ENCODE assay signal across 4 cellular contexts in genomic region chr3:167631471-167631870, GRCh38.
TF ChIP-seq lines count a peak whose summit lies in the region.

No MANE protein-coding gene starts in this region.

TF ChIP-seq in SK-N-SH, 30 proteins besides CTCF, POLR2A, EP300 and RAD21 (continued from another document and continues in another):
- TF ChIP-seq PBX3 (IDR thresholded peaks at IDR 0.05) (no peak), NRF1 (IDR thresholded peaks at IDR 0.05; ENCODE audit: low read depth, low read length) (no peak), GABPA (IDR thresholded peaks at IDR 0.05; ENCODE audit: low read depth) (no peak), SIN3A (IDR thresholded peaks at IDR 0.05; ENCODE audit: borderline replicate concordance, low read depth, low read length) (no peak), EZH2phosphoT487 (IDR thresholded peaks at IDR 0.05; ENCODE audit: borderline replicate concordance, low read depth) (no peak), TCF12 (IDR thresholded peaks at IDR 0.05) (no peak)
- TF ChIP-seq, protein P1, sequence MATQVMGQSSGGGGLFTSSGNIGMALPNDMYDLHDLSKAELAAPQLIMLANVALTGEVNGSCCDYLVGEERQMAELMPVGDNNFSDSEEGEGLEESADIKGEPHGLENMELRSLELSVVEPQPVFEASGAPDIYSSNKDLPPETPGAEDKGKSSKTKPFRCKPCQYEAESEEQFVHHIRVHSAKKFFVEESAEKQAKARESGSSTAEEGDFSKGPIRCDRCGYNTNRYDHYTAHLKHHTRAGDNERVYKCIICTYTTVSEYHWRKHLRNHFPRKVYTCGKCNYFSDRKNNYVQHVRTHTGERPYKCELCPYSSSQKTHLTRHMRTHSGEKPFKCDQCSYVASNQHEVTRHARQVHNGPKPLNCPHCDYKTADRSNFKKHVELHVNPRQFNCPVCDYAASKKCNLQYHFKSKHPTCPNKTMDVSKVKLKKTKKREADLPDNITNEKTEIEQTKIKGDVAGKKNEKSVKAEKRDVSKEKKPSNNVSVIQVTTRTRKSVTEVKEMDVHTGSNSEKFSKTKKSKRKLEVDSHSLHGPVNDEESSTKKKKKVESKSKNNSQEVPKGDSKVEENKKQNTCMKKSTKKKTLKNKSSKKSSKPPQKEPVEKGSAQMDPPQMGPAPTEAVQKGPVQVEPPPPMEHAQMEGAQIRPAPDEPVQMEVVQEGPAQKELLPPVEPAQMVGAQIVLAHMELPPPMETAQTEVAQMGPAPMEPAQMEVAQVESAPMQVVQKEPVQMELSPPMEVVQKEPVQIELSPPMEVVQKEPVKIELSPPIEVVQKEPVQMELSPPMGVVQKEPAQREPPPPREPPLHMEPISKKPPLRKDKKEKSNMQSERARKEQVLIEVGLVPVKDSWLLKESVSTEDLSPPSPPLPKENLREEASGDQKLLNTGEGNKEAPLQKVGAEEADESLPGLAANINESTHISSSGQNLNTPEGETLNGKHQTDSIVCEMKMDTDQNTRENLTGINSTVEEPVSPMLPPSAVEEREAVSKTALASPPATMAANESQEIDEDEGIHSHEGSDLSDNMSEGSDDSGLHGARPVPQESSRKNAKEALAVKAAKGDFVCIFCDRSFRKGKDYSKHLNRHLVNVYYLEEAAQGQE (IDR thresholded peaks at IDR 0.05; ENCODE audit: low read depth, low read length): no peak

TF ChIP-seq in SK-N-SH treated with all-trans-retinoic acid at 6 μM for 48 hours, 23 proteins besides CTCF, POLR2A, EP300 and RAD21 (continued from another document):
- TF ChIP-seq, protein P2, sequence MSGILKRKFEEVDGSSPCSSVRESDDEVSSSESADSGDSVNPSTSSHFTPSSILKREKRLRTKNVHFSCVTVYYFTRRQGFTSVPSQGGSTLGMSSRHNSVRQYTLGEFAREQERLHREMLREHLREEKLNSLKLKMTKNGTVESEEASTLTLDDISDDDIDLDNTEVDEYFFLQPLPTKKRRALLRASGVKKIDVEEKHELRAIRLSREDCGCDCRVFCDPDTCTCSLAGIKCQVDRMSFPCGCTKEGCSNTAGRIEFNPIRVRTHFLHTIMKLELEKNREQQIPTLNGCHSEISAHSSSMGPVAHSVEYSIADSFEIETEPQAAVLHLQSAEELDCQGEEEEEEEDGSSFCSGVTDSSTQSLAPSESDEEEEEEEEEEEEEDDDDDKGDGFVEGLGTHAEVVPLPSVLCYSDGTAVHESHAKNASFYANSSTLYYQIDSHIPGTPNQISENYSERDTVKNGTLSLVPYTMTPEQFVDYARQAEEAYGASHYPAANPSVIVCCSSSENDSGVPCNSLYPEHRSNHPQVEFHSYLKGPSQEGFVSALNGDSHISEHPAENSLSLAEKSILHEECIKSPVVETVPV (CRISPR knock-in tag; IDR thresholded peaks at IDR 0.05): no peak
- TF ChIP-seq SNAI2 (CRISPR knock-in tag; IDR thresholded peaks at IDR 0.05) (no peak), PPARA (CRISPR knock-in tag; IDR thresholded peaks at IDR 0.05; ENCODE audit: borderline replicate concordance) (no peak), GLIS3 (CRISPR knock-in tag; IDR thresholded peaks at IDR 0.05) (no peak), RARB (CRISPR knock-in tag; IDR thresholded peaks at IDR 0.05) (no peak), ZNF565 (CRISPR knock-in tag; conservative IDR thresholded peaks at IDR 0.05; ENCODE audit: low read depth) (no peak), TOX (CRISPR knock-in tag; IDR thresholded peaks at IDR 0.05; ENCODE audit: borderline replicate concordance) (no peak), ISL1 (CRISPR knock-in tag; IDR thresholded peaks at IDR 0.05) (no peak), TSHZ2 (CRISPR knock-in tag; IDR thresholded peaks at IDR 0.05) (no peak)
TF ChIP-seq in SK-N-SH treated with all-trans-retinoic acid at 6 μM for 48 hours: peak in this region for 0.

TF ChIP-seq in A549, 52 proteins besides CTCF, POLR2A, EP300 and RAD21 (continued from another document):
- TF ChIP-seq ZC3H11A (IDR thresholded peaks at IDR 0.05) (no peak), MAFK (IDR thresholded peaks at IDR 0.05; ENCODE audit: partially characterized antibody) (peak; percentile 41), PHF8 (IDR thresholded peaks at IDR 0.05; ENCODE audit: borderline replicate concordance, low read depth) (no peak)

TF ChIP-seq in WTC11, 78 proteins besides CTCF, POLR2A, EP300 and RAD21 (continued from another document):
- no peak for TF ChIP-seq TCF7 (CRISPR knock-in tag; IDR thresholded peaks at IDR 0.05; ENCODE audit: low read depth)
- no peak for TF ChIP-seq ZNF671 (CRISPR knock-in tag; IDR thresholded peaks at IDR 0.05)
- TF ChIP-seq, protein P3, sequence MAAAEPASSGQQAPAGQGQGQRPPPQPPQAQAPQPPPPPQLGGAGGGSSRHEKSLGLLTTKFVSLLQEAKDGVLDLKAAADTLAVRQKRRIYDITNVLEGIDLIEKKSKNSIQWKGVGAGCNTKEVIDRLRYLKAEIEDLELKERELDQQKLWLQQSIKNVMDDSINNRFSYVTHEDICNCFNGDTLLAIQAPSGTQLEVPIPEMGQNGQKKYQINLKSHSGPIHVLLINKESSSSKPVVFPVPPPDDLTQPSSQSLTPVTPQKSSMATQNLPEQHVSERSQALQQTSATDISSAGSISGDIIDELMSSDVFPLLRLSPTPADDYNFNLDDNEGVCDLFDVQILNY (CRISPR knock-in tag; IDR thresholded peaks at IDR 0.05): no peak
- no peak for TF ChIP-seq ZNF512 (CRISPR knock-in tag; IDR thresholded peaks at IDR 0.05; ENCODE audit: borderline replicate concordance)
- no peak for TF ChIP-seq ZBTB21 (CRISPR knock-in tag; IDR thresholded peaks at IDR 0.05; ENCODE audit: borderline replicate concordance)
- no peak for TF ChIP-seq E2F4 (CRISPR knock-in tag; IDR thresholded peaks at IDR 0.05; ENCODE audit: borderline replicate concordance, low read depth)
- no peak for TF ChIP-seq ZNF425 (CRISPR knock-in tag; conservative IDR thresholded peaks at IDR 0.05)
- TF ChIP-seq TEAD1 (CRISPR knock-in tag; IDR thresholded peaks at IDR 0.05): no peak
- TF ChIP-seq RELA (CRISPR knock-in tag; IDR thresholded peaks at IDR 0.05; ENCODE audit: borderline replicate concordance): no peak
- no peak for TF ChIP-seq NR2C2 (CRISPR knock-in tag; IDR thresholded peaks at IDR 0.05)
- TF ChIP-seq, protein P4, sequence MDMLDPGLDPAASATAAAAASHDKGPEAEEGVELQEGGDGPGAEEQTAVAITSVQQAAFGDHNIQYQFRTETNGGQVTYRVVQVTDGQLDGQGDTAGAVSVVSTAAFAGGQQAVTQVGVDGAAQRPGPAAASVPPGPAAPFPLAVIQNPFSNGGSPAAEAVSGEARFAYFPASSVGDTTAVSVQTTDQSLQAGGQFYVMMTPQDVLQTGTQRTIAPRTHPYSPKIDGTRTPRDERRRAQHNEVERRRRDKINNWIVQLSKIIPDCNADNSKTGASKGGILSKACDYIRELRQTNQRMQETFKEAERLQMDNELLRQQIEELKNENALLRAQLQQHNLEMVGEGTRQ (CRISPR knock-in tag; IDR thresholded peaks at IDR 0.05): no peak
- TF ChIP-seq ZNF121 (CRISPR knock-in tag; IDR thresholded peaks at IDR 0.05): no peak
- TF ChIP-seq, protein P5, sequence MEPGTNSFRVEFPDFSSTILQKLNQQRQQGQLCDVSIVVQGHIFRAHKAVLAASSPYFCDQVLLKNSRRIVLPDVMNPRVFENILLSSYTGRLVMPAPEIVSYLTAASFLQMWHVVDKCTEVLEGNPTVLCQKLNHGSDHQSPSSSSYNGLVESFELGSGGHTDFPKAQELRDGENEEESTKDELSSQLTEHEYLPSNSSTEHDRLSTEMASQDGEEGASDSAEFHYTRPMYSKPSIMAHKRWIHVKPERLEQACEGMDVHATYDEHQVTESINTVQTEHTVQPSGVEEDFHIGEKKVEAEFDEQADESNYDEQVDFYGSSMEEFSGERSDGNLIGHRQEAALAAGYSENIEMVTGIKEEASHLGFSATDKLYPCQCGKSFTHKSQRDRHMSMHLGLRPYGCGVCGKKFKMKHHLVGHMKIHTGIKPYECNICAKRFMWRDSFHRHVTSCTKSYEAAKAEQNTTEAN (CRISPR knock-in tag; IDR thresholded peaks at IDR 0.05): no peak
TF ChIP-seq in WTC11: peak in this region for 0.
